ENCODE assay signal across 13 cellular contexts in the genomic region with DNA sequence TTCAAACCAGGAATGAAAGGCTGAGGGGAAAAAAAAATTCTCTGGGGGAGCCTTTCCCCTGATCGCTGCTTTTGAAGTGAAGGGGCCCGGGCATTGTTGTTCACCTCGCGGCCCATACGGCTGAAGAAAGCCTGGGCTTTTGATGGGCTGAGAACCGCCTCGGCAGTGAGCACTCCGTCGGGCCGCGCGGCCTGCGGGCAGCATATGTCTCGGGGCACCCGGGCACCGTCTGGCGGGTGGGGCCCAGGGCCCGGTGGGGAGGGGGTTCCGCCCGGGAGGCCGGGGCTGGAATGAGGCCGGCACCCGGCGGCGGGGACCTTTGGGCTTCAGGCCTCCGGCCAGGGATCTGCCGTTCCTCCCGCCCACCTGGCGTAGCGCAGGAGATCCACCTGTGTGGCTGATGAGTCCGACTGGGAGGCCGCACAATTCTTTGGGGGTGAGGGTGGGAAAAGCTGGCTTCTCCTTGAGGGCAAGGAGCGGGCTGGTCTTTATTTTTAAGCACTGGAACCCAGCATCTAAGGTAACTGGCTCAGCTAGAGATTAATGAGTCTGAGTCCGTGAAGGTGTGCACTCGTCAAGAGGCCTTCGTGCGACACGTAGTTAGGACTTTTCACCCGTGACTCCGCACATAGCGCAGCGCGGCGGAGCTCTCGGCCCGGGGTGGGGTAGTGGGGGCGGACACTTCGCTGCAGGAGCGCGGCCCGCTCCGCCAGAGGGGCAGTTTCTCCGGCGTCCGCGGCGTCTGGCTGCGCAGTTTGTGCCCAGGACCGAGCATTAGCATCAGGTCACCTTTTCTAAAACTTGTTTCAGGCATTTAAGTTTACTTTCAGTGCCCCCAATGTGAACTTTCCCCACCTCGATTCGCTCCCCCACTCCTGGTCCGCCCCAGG. TPM values are rescaled to one million over a fixed set of nuclear protein-coding genes. Genes with fewer than 3 reads are reported as not detected.
DNase-seq lines count a peak whose midpoint lies in the region; ATAC-seq and TF ChIP-seq lines count a peak whose summit lies in the region.
"Had no signal": no experiment of that assay in that cellular context is flagged by ENCODE, and none has a peak within 500 bp of the region (broad histone marks: within the 10 kb centered on the region; RNA-seq: fewer than 3 reads in every experiment).

No MANE protein-coding gene starts in this region.

- intact Hi-C loops in left ventricle myocardium inferior (cut with micrococcal nuclease): no loop called here
- intact Hi-C loops in cardiac septum (cut with DNase I): no loop called here
- intact Hi-C loops in colonic mucosa (cut with DNase I): no loop called here
- intact Hi-C loops in aorta (cut with DNase I): no loop called here

- DNase-seq in left ventricle myocardium inferior: no peak
- no peak for DNase-seq in cardiac septum (ENCODE audit: low spot score)
- peak; percentile 61 for DNase-seq in colonic mucosa
- no peak for DNase-seq in mesenchymal stem cell
- peak; percentile 38 to 73 for DNase-seq in aorta
- no peak for DNase-seq in SW480 (ENCODE audit: low spot score)
- DNase-seq in caudate nucleus (lab: John Stamatoyannopoulos, UW): no peak
- DNase-seq: activated CD4-positive, alpha-beta T cell treated with anti-CD3 and anti-CD28 coated beads for 1 hour; activated effector memory CD4-positive, alpha-beta T cell treated with Interleukin-2 at 50 U/mL for 16 hours; stimulated activated CD4-positive, alpha-beta T cell treated with anti-CD3 and anti-CD28 coated beads, Interleukin-4, amount 100 ng/mL, for 4 hours had no signal

- H3K4me2 ChIP-seq in mesenchymal stem cell (ENCODE audit: low read length, poor library complexity, severe bottlenecking): peak overlapping the region; percentile 98

- H2AK5ac ChIP-seq in mesenchymal stem cell (ENCODE audit: low read length, severe bottlenecking): no peak overlapping the region

- no peaks in the 10 kb centered on the region for H3K36me3 ChIP-seq in left ventricle myocardium inferior
- H3K36me3 ChIP-seq in colonic mucosa: no peaks in the 10 kb centered on the region
- peaks cover 0 to 3% of the 10 kb centered on the region in 2 experiments for H3K36me3 ChIP-seq in mesenchymal stem cell (ENCODE audit: control insufficient read depth in 1 of 2, insufficient read depth in 2 of 2, low read depth in 1 of 2, low read length in 2 of 2)
- no peaks in the 10 kb centered on the region for H3K36me3 ChIP-seq in aorta (ENCODE audit: control insufficient read depth in 1 of 2, insufficient read depth in 2 of 2, low read length in 1 of 2)
- H3K36me3 ChIP-seq: heart left ventricle, thoracic aorta had no signal

- H3K79me1 ChIP-seq in mesenchymal stem cell (replicated peaks; ENCODE audit: low read length, poor library complexity, severe bottlenecking): no peaks in the 10 kb centered on the region

- H3K14ac ChIP-seq in mesenchymal stem cell (ENCODE audit: low read length in 2 of 2): no peak overlapping the region

- H2BK5ac ChIP-seq in mesenchymal stem cell (ENCODE audit: low read depth, low read length, poor library complexity, severe bottlenecking): no peak overlapping the region

- TF ChIP-seq CTCF in left ventricle myocardium inferior (IDR thresholded peaks at IDR 0.05; ENCODE audit: borderline replicate concordance): no peak
- no peak for TF ChIP-seq CTCF in colonic mucosa (IDR thresholded peaks at IDR 0.05)

- no peak overlapping the region for H3K4ac ChIP-seq in mesenchymal stem cell (ENCODE audit: low read depth in 1 of 2, low read length in 2 of 2)

- H3K9me3 ChIP-seq in left ventricle myocardium inferior (replicated peaks): no peaks in the 10 kb centered on the region
- no peaks in the 10 kb centered on the region for H3K9me3 ChIP-seq in colonic mucosa
- no peaks in the 10 kb centered on the region for H3K9me3 ChIP-seq in mesenchymal stem cell (ENCODE audit: control insufficient read depth, low read length)
- H3K9me3 ChIP-seq in aorta (ENCODE audit: control insufficient read depth, low read length): peaks cover 3% of the 10 kb centered on the region
- H3K9me3 ChIP-seq: heart left ventricle, thoracic aorta had no signal

- H2BK12ac ChIP-seq in mesenchymal stem cell (ENCODE audit: low read length in 2 of 2): no peak overlapping the region

- 5% methylated on average over 57 of the region's 62 CpGs for WGBS in mesenchymal stem cell
- WGBS in aorta, 2 donors: 9 to 12% methylated on average over 62 of the region's 62 CpGs

- H4K91ac ChIP-seq in mesenchymal stem cell (ENCODE audit: low read length): no peak overlapping the region

- H3K4me1 ChIP-seq in left ventricle myocardium inferior: peaks cover 29% of the 10 kb centered on the region
- H3K4me1 ChIP-seq in colonic mucosa: no peaks in the 10 kb centered on the region
- H3K4me1 ChIP-seq in mesenchymal stem cell (ENCODE audit: control insufficient read depth, insufficient read depth, low read depth, low read length): peaks cover 29% of the 10 kb centered on the region
- H3K4me1 ChIP-seq in aorta (ENCODE audit: control insufficient read depth in 1 of 2, insufficient read depth in 2 of 2, low read length in 2 of 2): no peaks in the 10 kb centered on the region

- H3K4me3 ChIP-seq in left ventricle myocardium inferior: peak overlapping the region; percentile 11
- peak overlapping the region; percentile 44 for H3K4me3 ChIP-seq in colonic mucosa
- no peak overlapping the region for H3K4me3 ChIP-seq in mesenchymal stem cell (ENCODE audit: insufficient read depth in 1 of 2, low read depth in 1 of 2, low read length in 2 of 2)
- H3K4me3 ChIP-seq in aorta (ENCODE audit: low read length in 2 of 2): no peak overlapping the region
- H3K4me3 ChIP-seq: heart left ventricle, thoracic aorta had no signal

- H3K18ac ChIP-seq in mesenchymal stem cell (ENCODE audit: low read depth in 1 of 2, low read length in 2 of 2): no peak overlapping the region

- peak; percentile 52 for ATAC-seq in aorta (ENCODE audit: low FRiP score)
- no peak for ATAC-seq in GM21619 (IDR thresholded peaks at IDR 0.05; ENCODE audit: unreplicated experiment)

- no peak overlapping the region for H2BK15ac ChIP-seq in mesenchymal stem cell (ENCODE audit: low read depth, poor library complexity, severe bottlenecking)

- H3K27me3 ChIP-seq in left ventricle myocardium inferior (ENCODE audit: low read depth): peaks cover 99% of the 10 kb centered on the region
- H3K27me3 ChIP-seq in colonic mucosa: peaks cover 7% of the 10 kb centered on the region
- H3K27me3 ChIP-seq in mesenchymal stem cell (ENCODE audit: control insufficient read depth in 1 of 2, insufficient read depth in 1 of 2, low read length in 2 of 2): peaks cover 59 to 80% of the 10 kb centered on the region in 2 experiments
- H3K27me3 ChIP-seq in aorta (ENCODE audit: control insufficient read depth in 1 of 2, insufficient read depth in 2 of 2, low read length in 1 of 2): no peaks in the 10 kb centered on the region

- H3K23ac ChIP-seq in mesenchymal stem cell (ENCODE audit: low read length in 2 of 2): peak overlapping the region in 1 of 2 experiments; percentile 69

- H4K8ac ChIP-seq in mesenchymal stem cell (ENCODE audit: low read length): no peak overlapping the region

- no peak overlapping the region for H3K27ac ChIP-seq in left ventricle myocardium inferior (replicated peaks)
- peak overlapping the region; percentile 88 for H3K27ac ChIP-seq in colonic mucosa
- no peak overlapping the region for H3K27ac ChIP-seq in mesenchymal stem cell (ENCODE audit: low read length, poor library complexity, severe bottlenecking)
- H3K27ac ChIP-seq in aorta (ENCODE audit: low read depth in 1 of 2, low read length in 2 of 2): no peak overlapping the region
- no peak overlapping the region for H3K27ac ChIP-seq in caudate nucleus (ENCODE audit: low read depth, low read length)
- H3K27ac ChIP-seq: heart left ventricle had no signal

- H3K9ac ChIP-seq in colonic mucosa (ENCODE audit: low read depth in 2 of 2, low read length in 2 of 2): peak overlapping the region; percentile 54 to 89
- H3K9ac ChIP-seq in mesenchymal stem cell (ENCODE audit: low read length): no peak overlapping the region

- H2AFZ ChIP-seq in mesenchymal stem cell (ENCODE audit: low read depth, low read length): no peak overlapping the region

- no peak overlapping the region for H2BK120ac ChIP-seq in mesenchymal stem cell (ENCODE audit: low read depth, low read length)

RNA-seq across cellular contexts. Expression of gene FOXA1, which starts 10.6 kb away (rescaled TPM):
- not detected for total RNA-seq in left ventricle myocardium inferior
- not detected for total RNA-seq in cardiac septum
- total RNA-seq in colonic mucosa: 10 to 100 TPM; 70.5 to 87.7 TPM
- polyA plus RNA-seq in mesenchymal stem cell (2013, experiment 1 of 2): not detected
- not detected for polyA plus RNA-seq in mesenchymal stem cell (2013, experiment 2 of 2)
- not detected for total RNA-seq in aorta
- polyA plus RNA-seq in aorta: 1 to 10 TPM in 1 of 2 donors, not detected in 1; 1.4 TPM
- total RNA-seq: heart left ventricle, thoracic aorta had no signal
- polyA plus RNA-seq: heart left ventricle had no signal

RNA-seq across cellular contexts. Expression of gene TTC6, which starts 11.0 kb away (rescaled TPM):
- total RNA-seq in left ventricle myocardium inferior (not detected), cardiac septum (0.13 TPM), colonic mucosa (1 to 10 TPM; 4.5 to 4.7 TPM), aorta (not detected)
- polyA plus RNA-seq in mesenchymal stem cell (2013, experiment 1 of 2): 0.04 TPM
- 0.03 TPM for polyA plus RNA-seq in mesenchymal stem cell (2013, experiment 2 of 2)
- not detected for polyA plus RNA-seq in aorta
- total RNA-seq: heart left ventricle had no signal
- polyA plus RNA-seq: heart left ventricle had no signal

Comparison
In these comparisons a context has a peak if more than half of its experiments do, and no peak if none do; other contexts are left out.
1. DNase-seq: peak in colonic mucosa (single experiment) and aorta (2 of 2); none in left ventricle myocardium inferior (single experiment), cardiac septum (single experiment), mesenchymal stem cell (single experiment), SW480 (single experiment) and caudate nucleus (0 of 61).
2. H3K4me3 ChIP-seq: peak in left ventricle myocardium inferior (single experiment) and colonic mucosa (single experiment); none in mesenchymal stem cell (0 of 2) and aorta (0 of 2).
3. RNA of gene FOXA1, which starts 10.6 kb away (total RNA-seq): 70.5 to 87.7 TPM in colonic mucosa; not detected in cardiac septum (single experiment), not detected in aorta and not detected in left ventricle myocardium inferior (single experiment); every median in the first group is over 10 times any median in the second.